In the genomic region with DNA sequence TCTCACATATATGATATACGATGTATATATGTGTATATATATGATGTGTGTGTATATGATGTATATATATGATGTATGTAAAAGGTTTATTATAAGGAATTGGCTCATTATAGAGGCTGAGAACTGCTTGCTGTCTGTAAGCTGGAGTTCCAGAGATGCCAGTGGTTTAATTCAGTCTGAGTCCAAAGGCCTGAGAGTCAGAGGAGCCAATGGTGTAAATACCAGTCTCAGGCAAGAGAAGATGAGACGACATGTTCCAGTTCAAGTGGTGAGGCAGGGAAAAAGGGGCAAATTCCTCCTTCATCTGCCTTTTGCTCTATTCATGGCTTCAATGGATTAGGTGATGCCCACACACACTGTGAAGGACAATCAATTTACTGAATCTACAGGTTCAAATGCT, we compare ENCODE assay signal across 18 cellular contexts. TPM values are rescaled to one million over a fixed set of nuclear protein-coding genes. Genes with fewer than 3 reads are reported as not detected.
"Had no signal": no experiment of that assay in that cellular context is flagged by ENCODE, and none has a peak within 500 bp of the region (broad histone marks: within the 10 kb centered on the region; RNA-seq: fewer than 3 reads in every experiment).

No MANE protein-coding gene starts in this region.

- ATAC-seq: left lobe of liver; mucosa of descending colon; natural killer cell; right lobe of liver; stimulated activated effector memory CD8-positive, alpha-beta T cell treated with anti-CD3 and anti-CD28 coated beads, Interleukin-12 subunit alpha, Interleukin-12 subunit beta, amount 100 ng/mL, for 72 hours had no signal

- H3K9me3 ChIP-seq: mucosa of descending colon, ovary, right lobe of liver, stomach, thyroid gland had no signal

- H3K27me3 ChIP-seq: ovary, right lobe of liver, stomach, thyroid gland had no signal

- H3K27ac ChIP-seq: ovary, right lobe of liver, stomach, thyroid gland had no signal

- H3K36me3 ChIP-seq: ovary, right lobe of liver, thyroid gland had no signal

- H3K4me3 ChIP-seq: lung, mucosa of descending colon, ovary, right lobe of liver, smooth muscle cell, stomach, thyroid gland had no signal

- H3K4me1 ChIP-seq: right lobe of liver, stomach, thyroid gland had no signal

- DNase-seq: cortex of kidney; head of caudate nucleus; kidney; mucosa of descending colon; natural killer cell; occipital lobe; ovary; posterior cingulate gyrus; right lobe of liver; stimulated activated CD4-positive, alpha-beta T cell treated with anti-CD3 and anti-CD28 coated beads, Interleukin-2, amount 100 ng/mL, for 24 hours; stimulated activated CD4-positive, alpha-beta T cell treated with anti-CD3 and anti-CD28 coated beads, Interleukin-4, amount 100 ng/mL, for 24 hours; stimulated activated naive CD4-positive, alpha-beta T cell treated with Interleukin-2 at 50 U/mL for 16 hours; stomach; thyroid gland had no signal

RNA-seq across cellular contexts. Expression of a gene that starts 17.1 kb away (rescaled TPM):
- total RNA-seq: left lobe of liver, right lobe of liver had no signal
